ENCODE assay signal across 8 cellular contexts in genomic region chr18:8610442-8610801, GRCh38. TPM values are rescaled to one million over a fixed set of nuclear protein-coding genes. Genes with fewer than 3 reads are reported as not detected.
A peak's percentile ranks its signal among the peaks of the same experiment; 100 is the strongest.
DNase-seq lines count a peak whose midpoint lies in the region; ATAC-seq and TF ChIP-seq lines count a peak whose summit lies in the region.

No MANE protein-coding gene starts in this region.

- peak overlapping the region; percentile 85 for H3K4me3 ChIP-seq in fibroblast of the aortic adventitia (ENCODE audit: low read depth, low read length)

- peak overlapping the region; percentile 87 for H3K4me3 Mint-ChIP-seq in activated CD4-positive, alpha-beta T cell treated with anti-CD3 and anti-CD28 coated beads, Interleukin-2, amount 10 ng/mL, durations not matched to agents 7 days and 5 days
- H3K4me3 Mint-ChIP-seq in T-helper 17 cell (peak overlapping the region; percentile 90), progenitor cell of endocrine pancreas (ENCODE audit: low read depth) (peak overlapping the region; percentile 80)

- H3K27me3 Mint-ChIP-seq in activated CD4-positive, alpha-beta T cell treated with anti-CD3 and anti-CD28 coated beads, Interleukin-2, amount 10 ng/mL, durations not matched to agents 7 days and 5 days = peaks cover 1% of the 10 kb centered on the region
- H3K27me3 Mint-ChIP-seq in T-helper 17 cell (peaks cover 5% of the 10 kb centered on the region), progenitor cell of endocrine pancreas (peaks cover 29% of the 10 kb centered on the region)

- H3K4me1 Mint-ChIP-seq in activated CD4-positive, alpha-beta T cell treated with anti-CD3 and anti-CD28 coated beads, Interleukin-2, amount 10 ng/mL, durations not matched to agents 7 days and 5 days = peaks cover 54% of the 10 kb centered on the region
- H3K4me1 Mint-ChIP-seq in T-helper 17 cell (peaks cover 36% of the 10 kb centered on the region), progenitor cell of endocrine pancreas (ENCODE audit: low read depth) (peaks cover 23% of the 10 kb centered on the region)

- H3K27ac Mint-ChIP-seq in activated CD4-positive, alpha-beta T cell treated with anti-CD3 and anti-CD28 coated beads, Interleukin-2, amount 10 ng/mL, durations not matched to agents 7 days and 5 days = peak overlapping the region; percentile 88
- H3K27ac Mint-ChIP-seq in T-helper 17 cell = peak overlapping the region; percentile 91
- peak overlapping the region; percentile 10 for H3K27ac Mint-ChIP-seq in progenitor cell of endocrine pancreas

- TF ChIP-seq CTCF in fibroblast of the aortic adventitia (IDR thresholded peaks at IDR 0.05; ENCODE audit: insufficient read depth, low read length) (no peak), progenitor cell of endocrine pancreas (IDR thresholded peaks at IDR 0.05; ENCODE audit: unreplicated experiment) (no peak)

- H3K9me3 ChIP-seq in T-helper 17 cell (ENCODE audit: control insufficient read depth, low read length, poor library complexity, severe bottlenecking) = no peaks in the 10 kb centered on the region

- CTCF ChIA-PET in activated CD4-positive, alpha-beta T cell treated with anti-CD3 and anti-CD28 coated beads, Interleukin-2, amount 10 ng/mL, durations not matched to agents 7 days and 5 days (lab: Charles Lee) = no interaction called here

- peak; percentile 20 for ATAC-seq in T-helper 17 cell

- no peaks in the 10 kb centered on the region for H3K9me3 Mint-ChIP-seq in activated CD4-positive, alpha-beta T cell treated with anti-CD3 and anti-CD28 coated beads, Interleukin-2, amount 10 ng/mL, durations not matched to agents 7 days and 5 days
- no peaks in the 10 kb centered on the region for H3K9me3 Mint-ChIP-seq in progenitor cell of endocrine pancreas (ENCODE audit: low read depth)

- peak; percentile 17 for DNase-seq in activated CD4-positive, alpha-beta T cell treated with anti-CD3 and anti-CD28 coated beads, Interleukin-2, amount 10 ng/mL, durations not matched to agents 7 days and 5 days
- DNase-seq in activated CD4-positive, alpha-beta T cell treated with anti-CD3 and anti-CD28 coated beads for 1 hour = no peak
- DNase-seq in T-helper 17 cell (no peak), fibroblast of the aortic adventitia (ENCODE audit: low read depth) (peak; percentile 22), progenitor cell of endocrine pancreas (ENCODE audit: low spot score, unreplicated experiment) (no peak), medulla oblongata (ENCODE audit: extremely low spot score) (no peak), anterior cingulate cortex (lab: John Stamatoyannopoulos, UW) (no peak)
- no peak for DNase-seq in NK-92 treated with Interleukin-12 subunit alpha and Interleukin-12 subunit beta, amount 100 ng/mL, for 24 hours (lab: John Stamatoyannopoulos, UW)

- POLR2A ChIA-PET in activated CD4-positive, alpha-beta T cell treated with anti-CD3 and anti-CD28 coated beads, Interleukin-2, amount 10 ng/mL, durations not matched to agents 7 days and 5 days (lab: Charles Lee) = no interaction called here

- peaks cover 22% of the 10 kb centered on the region for H3K36me3 Mint-ChIP-seq in activated CD4-positive, alpha-beta T cell treated with anti-CD3 and anti-CD28 coated beads, Interleukin-2, amount 10 ng/mL, durations not matched to agents 7 days and 5 days (ENCODE audit: low read depth)
- H3K36me3 Mint-ChIP-seq in T-helper 17 cell (ENCODE audit: low read depth) (peaks cover 8% of the 10 kb centered on the region), progenitor cell of endocrine pancreas (ENCODE audit: insufficient read depth) (no peaks in the 10 kb centered on the region)

RNA-seq across cellular contexts. Expression of gene RAB12, which starts 1.2 kb away (rescaled TPM):
- total RNA-seq in activated CD4-positive, alpha-beta T cell treated with anti-CD3 and anti-CD28 coated beads, Interleukin-2, amount 10 ng/mL, durations not matched to agents 7 days and 5 days = 10 to 100 TPM; 13.5 to 15.4 TPM
- total RNA-seq in T-helper 17 cell (10 to 100 TPM; 15.8 to 16.5 TPM), fibroblast of the aortic adventitia (ENCODE audit: low replicate concordance) (64.9 and 67.4 TPM in 2 replicates), progenitor cell of endocrine pancreas (15.4 and 18.6 TPM in 2 replicates)

Comparison
In these comparisons a context has a peak if more than half of its experiments do, and no peak if none do; other contexts are left out.
1. DNase-seq: peak in activated CD4-positive, alpha-beta T cell treated with anti-CD3 and anti-CD28 coated beads, Interleukin-2, amount 10 ng/mL, durations not matched to agents 7 days and 5 days (single experiment) and fibroblast of the aortic adventitia (single experiment); none in activated CD4-positive, alpha-beta T cell treated with anti-CD3 and anti-CD28 coated beads for 1 hour (single experiment), T-helper 17 cell (0 of 3), progenitor cell of endocrine pancreas (single experiment), medulla oblongata (single experiment), NK-92 treated with Interleukin-12 subunit alpha and Interleukin-12 subunit beta, amount 100 ng/mL, for 24 hours (single experiment) and anterior cingulate cortex (0 of 58).
2. H3K27ac Mint-ChIP-seq: peak in every context shown above with its lines; median percentile 91 in T-helper 17 cell; 88 in activated CD4-positive, alpha-beta T cell treated with anti-CD3 and anti-CD28 coated beads, Interleukin-2, amount 10 ng/mL, durations not matched to agents 7 days and 5 days; 10 in progenitor cell of endocrine pancreas.
3. Peak in every context shown above with its lines, with median percentiles within 50 percentile points of each other: H3K4me3 Mint-ChIP-seq.